2 cellular contexts compared by ENCODE assay signal in genomic region chr11:2409026-2409553, GRCh38.
TF ChIP-seq lines count a peak whose summit lies in the region.

No MANE protein-coding gene starts in this region.

TF ChIP-seq in SK-N-SH, 30 proteins besides CTCF, POLR2A, EP300 and RAD21:
- TF ChIP-seq TEAD4 (IDR thresholded peaks at IDR 0.05; ENCODE audit: borderline replicate concordance, insufficient read depth) (no peak), IRF3 (IDR thresholded peaks at IDR 0.05; ENCODE audit: low read depth, low read length) (no peak), GATA2 (CRISPR knock-in tag; IDR thresholded peaks at IDR 0.05) (no peak), TAF1 (IDR thresholded peaks at IDR 0.05; ENCODE audit: borderline replicate concordance, low read depth, low read length) (no peak), RFX5 (IDR thresholded peaks at IDR 0.05; ENCODE audit: low read length) (no peak), POLR2AphosphoS5 (IDR thresholded peaks at IDR 0.05; ENCODE audit: low read depth, low read length) (no peak), SIN3A (IDR thresholded peaks at IDR 0.05; ENCODE audit: borderline replicate concordance, low read depth, low read length) (no peak), GABPA (IDR thresholded peaks at IDR 0.05; ENCODE audit: low read depth) (no peak), FOSL2 (IDR thresholded peaks at IDR 0.05; ENCODE audit: borderline replicate concordance, low read depth) (no peak), RCOR1 (IDR thresholded peaks at IDR 0.05; ENCODE audit: low read length) (no peak), FOXJ3 (CRISPR knock-in tag; IDR thresholded peaks at IDR 0.05) (no peak), MXI1 (IDR thresholded peaks at IDR 0.05; ENCODE audit: low read depth, low read length) (no peak), ELF1 (IDR thresholded peaks at IDR 0.05) (no peak), ZBTB33 (IDR thresholded peaks at IDR 0.05; ENCODE audit: borderline replicate concordance, low read depth) (no peak), NRF1 (IDR thresholded peaks at IDR 0.05; ENCODE audit: low read depth, low read length) (no peak)

TF ChIP-seq in SK-N-SH treated with all-trans-retinoic acid at 6 μM for 48 hours, 23 proteins besides CTCF, POLR2A, EP300 and RAD21:
- no peak for TF ChIP-seq POU6F1 (CRISPR knock-in tag; IDR thresholded peaks at IDR 0.05; ENCODE audit: borderline replicate concordance, low read depth)
- no peak for TF ChIP-seq PPARA (CRISPR knock-in tag; IDR thresholded peaks at IDR 0.05; ENCODE audit: borderline replicate concordance)
- no peak for TF ChIP-seq BACH2 (CRISPR knock-in tag; IDR thresholded peaks at IDR 0.05; ENCODE audit: borderline replicate concordance)
- no peak for TF ChIP-seq TCF4 (CRISPR knock-in tag; IDR thresholded peaks at IDR 0.05; ENCODE audit: borderline replicate concordance)
- no peak for TF ChIP-seq ZFP30 (CRISPR knock-in tag; IDR thresholded peaks at IDR 0.05)
- TF ChIP-seq RARB (CRISPR knock-in tag; IDR thresholded peaks at IDR 0.05) = no peak
- TF ChIP-seq PATZ1 (CRISPR knock-in tag; IDR thresholded peaks at IDR 0.05; ENCODE audit: borderline replicate concordance) = no peak
- TF ChIP-seq TSHZ2 (CRISPR knock-in tag; IDR thresholded peaks at IDR 0.05) = no peak
